8 cellular contexts compared by ENCODE assay signal in genomic region chr1:48776400-48777218, GRCh38. TPM values are rescaled to one million over a fixed set of nuclear protein-coding genes. Genes with fewer than 3 reads are reported as not detected.
DNase-seq lines count a peak whose midpoint lies in the region; ATAC-seq and TF ChIP-seq lines count a peak whose summit lies in the region.

TSS of gene BEND5 (minus strand) at chr1:48776891. CDS start at chr1:48776831, 60 bp downstream.

- H3K27ac ChIP-seq in esophagus squamous epithelium = peak within 1 kb of the TSS; percentile 51 to 88 (median 68)

- no peak for TF ChIP-seq POLR2A in esophagus squamous epithelium (IDR thresholded peaks at IDR 0.05)

- WGBS in esophagus squamous epithelium, 2 donors = 1 to 4% methylated on average over 10 to 15 of the region's 72 CpGs

- intact Hi-C loops in esophagus squamous epithelium (cut with DNase I) = no loop called here

- H3K4me1 ChIP-seq in esophagus squamous epithelium = peaks cover 11 to 56% (median 11%) of the 10 kb centered on the region in 3 donors

- peak within 1 kb of the TSS; percentile 45 to 73 (median 61) for H3K4me3 ChIP-seq in esophagus squamous epithelium

- peaks cover 12 to 24% of the 10 kb centered on the region in 2 donors for H3K36me3 Mint-ChIP-seq in naive B cell

- H3K36me3 ChIP-seq in esophagus squamous epithelium = no peaks in the 10 kb centered on the region

- TF ChIP-seq CTCF in esophagus squamous epithelium (IDR thresholded peaks at IDR 0.05) = no peak

- DNase-seq in NCI-H2171 (lab: John Stamatoyannopoulos, UW) = peak; percentile 85
- DNase-seq in activated CD8-positive, alpha-beta memory T cell treated with anti-CD3 and anti-CD28 coated beads, Interleukin-2, amount 50 U/mL, for 1 hour (ENCODE audit: extremely low read depth) = peak; percentile 39
- DNase-seq in esophagus squamous epithelium (lab: John Stamatoyannopoulos, UW) = no peak
- peak; percentile 75 for DNase-seq in naive B cell
- peak; percentile 12 to 59 for DNase-seq in stimulated activated CD8-positive, alpha-beta memory T cell treated with anti-CD3 and anti-CD28 coated beads, Interleukin-7, amount 100 ng/mL, for 4 hours (ENCODE audit: low read depth in 2 of 2)

- no peaks in the 10 kb centered on the region for H3K9me3 ChIP-seq in esophagus squamous epithelium

- H3K27me3 ChIP-seq in esophagus squamous epithelium = peaks cover 0 to 31% (median 0%) of the 10 kb centered on the region in 4 donors

- H3K27ac Mint-ChIP-seq in naive B cell = peak within 1 kb of the TSS; percentile 94 to 99 (median 96)

- H3K4me1 Mint-ChIP-seq in naive B cell = peaks cover 60 to 71% (median 63%) of the 10 kb centered on the region in 3 donors

- H3K9me3 Mint-ChIP-seq in naive B cell = no peaks in the 10 kb centered on the region

- ATAC-seq in GM19324 (IDR thresholded peaks at IDR 0.05; ENCODE audit: low FRiP score, unreplicated experiment) = peak; percentile 38
- peak; percentile 80 to 82 for ATAC-seq in naive B cell (ENCODE audit: low read depth in 2 of 2)
- no peak for ATAC-seq in GM21786 (IDR thresholded peaks at IDR 0.05; ENCODE audit: unreplicated experiment)
- no peak for ATAC-seq in GM19395 (IDR thresholded peaks at IDR 0.05; ENCODE audit: unreplicated experiment)

- peak within 1 kb of the TSS; percentile 96 to 99 (median 96) for H3K4me3 Mint-ChIP-seq in naive B cell

- no peaks in the 10 kb centered on the region for H3K27me3 Mint-ChIP-seq in naive B cell

RNA-seq across cellular contexts. Expression of gene BEND5, which starts in this region (rescaled TPM):
- 1 to 10 TPM in 2 of 4 donors, not detected in 2; 1.8 to 2.3 TPM for total RNA-seq in esophagus squamous epithelium
- 10 to 100 TPM; 38.1 to 62.9 (median 48.8) TPM for polyA plus RNA-seq in naive B cell (ENCODE audit: low read depth in 6 of 6)

Comparison
In these comparisons a context has a peak if more than half of its experiments do, and no peak if none do; other contexts are left out.
1. ATAC-seq: peak in GM19324 (single experiment) and naive B cell (2 of 2); none in GM21786 (single experiment) and GM19395 (single experiment).